In the genomic region with DNA sequence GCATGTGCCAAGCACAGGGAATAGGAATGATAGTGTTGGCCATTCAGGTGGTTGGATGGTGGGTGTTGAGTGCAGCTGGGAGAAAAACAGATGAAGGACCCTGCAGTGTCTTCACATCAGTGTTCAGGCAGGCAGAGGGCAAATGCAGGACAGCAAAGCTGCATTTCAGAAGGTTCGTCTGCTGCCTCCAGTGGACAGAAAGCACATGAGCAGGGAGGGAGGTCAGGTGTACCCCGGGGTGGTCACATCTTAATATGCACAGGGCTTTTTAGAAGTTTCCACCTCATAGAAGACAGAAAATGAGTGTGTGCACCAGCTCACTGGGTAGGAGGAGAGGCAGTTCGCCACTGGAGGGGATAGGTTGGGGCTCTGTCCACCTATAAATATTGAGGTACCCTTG, we compare ENCODE assay signal across 17 cellular contexts.
DNase-seq lines count a peak whose midpoint lies in the region; ATAC-seq, FAIRE-seq and TF ChIP-seq lines count a peak whose summit lies in the region.
"Had no signal": no experiment of that assay in that cellular context is flagged by ENCODE, and none has a peak within 500 bp of the region (broad histone marks: within the 10 kb centered on the region; RNA-seq: fewer than 3 reads in every experiment).

No MANE protein-coding gene starts in this region.

- H3K9me3 ChIP-seq in Panc1 (ENCODE audit: control insufficient read depth, insufficient read depth, low read depth, low read length) = no peaks in the 10 kb centered on the region
- peaks cover 12% of the 10 kb centered on the region; the same call in 1 of the 2 replicates for H3K9me3 ChIP-seq in MG63

- no peaks in the 10 kb centered on the region for H3K4me1 ChIP-seq in Panc1 (ENCODE audit: control insufficient read depth, insufficient read depth, low read length)

- CTCF ChIA-PET in Panc1 (lab: Charles Lee) = no interaction called here

- FAIRE-seq in D721Med (lab: Jason Lieb, UNC) = no peak
- FAIRE-seq: G401.6 had no signal

- intact Hi-C loops in Panc1 (cut with micrococcal nuclease; ENCODE audit: unreplicated experiment) = no loop called here

- in situ Hi-C loops in Panc1 (cut with HindIII; ENCODE audit: low pct_unique_long_range_greater_than_20kb, low sequenced_read_pairs) = no loop called here

- no TSS peak for BruUV-seq in Panc1 (replicated peaks; lab: Mats Ljungman, UMichigan)

- H3K36me3 ChIP-seq in H7 (replicated peaks; ENCODE audit: control insufficient read depth, insufficient read depth, low read length) = no peaks in the 10 kb centered on the region
- no peaks in the 10 kb centered on the region for H3K36me3 ChIP-seq in Panc1 (ENCODE audit: control insufficient read depth, insufficient read depth, low read length)
- no peaks in the 10 kb centered on the region for H3K36me3 ChIP-seq in MG63
- H3K36me3 ChIP-seq: heart right ventricle had no signal

- peak; percentile 3 for TF ChIP-seq CTCF in D721Med (IDR thresholded peaks at IDR 0.05; ENCODE audit: insufficient read depth, missing control alignments)
- peak; percentile 32 for TF ChIP-seq CTCF in Panc1 (IDR thresholded peaks at IDR 0.05)

- no peak overlapping the region for H3K4me3 ChIP-seq in H7 (ENCODE audit: insufficient read depth, low read depth, low read length)
- no peak overlapping the region for H3K4me3 ChIP-seq in Panc1 (ENCODE audit: low read depth in 2 of 2, low read length in 2 of 2)
- H3K4me3 ChIP-seq in MG63 = no peak overlapping the region
- H3K4me3 ChIP-seq: coronary artery, heart right ventricle had no signal

- no peak overlapping the region for H3K27ac ChIP-seq in Panc1 (ENCODE audit: low read length)
- H3K27ac ChIP-seq: coronary artery, heart right ventricle had no signal

- H3K27me3 ChIP-seq in H7 (ENCODE audit: control insufficient read depth, insufficient read depth, low read length) (no peaks in the 10 kb centered on the region), Panc1 (ENCODE audit: control insufficient read depth, insufficient read depth, low read length) (no peaks in the 10 kb centered on the region), MG63 (no peaks in the 10 kb centered on the region; the same call in 1 of the 2 replicates)

- POLR2A ChIA-PET in Panc1 (lab: Charles Lee) = no interaction called here

- DNase-seq in D721Med (ENCODE audit: insufficient read length, low spot score) = no peak
- peak; percentile 61 for DNase-seq in H7
- no peak for DNase-seq in Panc1 (ENCODE audit: low read depth, low spot score)
- peak; percentile 64 for DNase-seq in iPS-NIHi7 (ENCODE audit: extremely low spot score)
- no peak for DNase-seq in activated CD4-positive, alpha-beta T cell treated with anti-CD3 and anti-CD28 coated beads for 48 hours
- DNase-seq in NCI-H1417 (lab: John Stamatoyannopoulos, UW) = no peak
- no peak for DNase-seq in MG63
- DNase-seq: activated CD8-positive, alpha-beta T cell treated with anti-CD3 and anti-CD28 coated beads, Interleukin-2, amount 10 ng/mL, durations not matched to agents 7 days and 5 days; C1 segment of cervical spinal cord; erythroblast; heart right ventricle; NCI-H1092 treated with DMSO at 0.1 percent for 48 hours; NCI-H2227 treated with DMSO at 0.1 percent for 48 hours had no signal

- no peak for ATAC-seq in Panc1
- ATAC-seq in GM19324 (IDR thresholded peaks at IDR 0.05; ENCODE audit: low FRiP score, unreplicated experiment) = no peak
- ATAC-seq: activated CD8-positive, alpha-beta T cell treated with anti-CD3 and anti-CD28 coated beads, Interleukin-2, amount 10 ng/mL, durations not matched to agents 7 days and 5 days; activated T-helper 17 cell treated with anti-CD3 and anti-CD28 coated beads, Interleukin-2, amount 50 U/mL, for 72 hours; heart right ventricle had no signal

Comparison
In these comparisons a context has a peak if more than half of its experiments do, and no peak if none do; other contexts are left out.
1. DNase-seq: peak in H7 (single experiment) and iPS-NIHi7 (single experiment); none in D721Med (single experiment), Panc1 (single experiment), activated CD4-positive, alpha-beta T cell treated with anti-CD3 and anti-CD28 coated beads for 48 hours (single experiment), NCI-H1417 (0 of 3) and MG63 (single experiment).